8 cellular contexts compared by ENCODE assay signal in genomic region chr22:20299736-20300136, GRCh38. TPM values are rescaled to one million over a fixed set of nuclear protein-coding genes. Genes with fewer than 3 reads are reported as not detected.
DNase-seq lines count a peak whose midpoint lies in the region; ATAC-seq and TF ChIP-seq lines count a peak whose summit lies in the region.

No MANE protein-coding gene starts in this region.

- DNase-seq in Calu3 (no peak), hepatocyte (ENCODE audit: low spot score) (peak; percentile 66), middle frontal gyrus (ENCODE audit: extremely low spot score, low spot score) (no peak), superior temporal gyrus (ENCODE audit: extremely low spot score) (no peak), AML-193 (lab: John Stamatoyannopoulos, UW) (no peak)
- DNase-seq in activated T-helper 1 cell treated with anti-CD3 and anti-CD28 coated beads, Interleukin-12 subunit alpha, Interleukin-12 subunit beta, Interleukin-2, Interleukin-4 antibody, amounts not matched to agents 30 ng/mL and 10 ng/mL and 1 ng/mL, durations not matched to agents 14 hours and 24 hours and 36 hours (ENCODE audit: low spot score) = no peak
- no peak for DNase-seq in stimulated activated effector memory CD8-positive, alpha-beta T cell treated with anti-CD3 and anti-CD28 coated beads, Interleukin-12 subunit alpha, Interleukin-12 subunit beta, amount 100 ng/mL, for 72 hours (ENCODE audit: low spot score in 2 of 2)

- H3K4me1 ChIP-seq in hepatocyte (ENCODE audit: insufficient read depth) = peaks cover 13% of the 10 kb centered on the region

- no peak overlapping the region for H3K27ac ChIP-seq in hepatocyte

- no peak overlapping the region for H2AFZ ChIP-seq in hepatocyte

- under 1% methylated on average over 38 of the region's 54 CpGs for WGBS in hepatocyte (ENCODE audit: low lambda C conversion rate, missing lambda C conversion rate)

- peaks cover 26% of the 10 kb centered on the region for H3K36me3 Mint-ChIP-seq in Calu3 (ENCODE audit: insufficient read depth, unreplicated experiment)
- H3K36me3 Mint-ChIP-seq in activated T-helper 1 cell treated with anti-CD3 and anti-CD28 coated beads, Interleukin-12 subunit alpha, Interleukin-12 subunit beta, Interleukin-2, Interleukin-4 antibody, amounts not matched to agents 30 ng/mL and 10 ng/mL and 1 ng/mL, durations not matched to agents 14 hours and 24 hours and 36 hours (ENCODE audit: low read depth) = no peaks in the 10 kb centered on the region
- H3K36me3 Mint-ChIP-seq in stimulated activated effector memory CD8-positive, alpha-beta T cell treated with anti-CD3 and anti-CD28 coated beads, Interleukin-12 subunit alpha, Interleukin-12 subunit beta, amount 100 ng/mL, for 72 hours = peaks cover 6% of the 10 kb centered on the region

- peak overlapping the region; percentile 36 for H3K4me3 ChIP-seq in hepatocyte

- H3K27me3 Mint-ChIP-seq in Calu3 (ENCODE audit: unreplicated experiment) = peaks cover 81% of the 10 kb centered on the region
- peaks cover 6% of the 10 kb centered on the region for H3K27me3 Mint-ChIP-seq in activated T-helper 1 cell treated with anti-CD3 and anti-CD28 coated beads, Interleukin-12 subunit alpha, Interleukin-12 subunit beta, Interleukin-2, Interleukin-4 antibody, amounts not matched to agents 30 ng/mL and 10 ng/mL and 1 ng/mL, durations not matched to agents 14 hours and 24 hours and 36 hours (ENCODE audit: insufficient read depth)

- intact Hi-C loops in Calu3 (cut with micrococcal nuclease; ENCODE audit: unreplicated experiment) = no loop called here
- intact Hi-C loops in activated T-helper 1 cell treated with anti-CD3 and anti-CD28 coated beads, Interleukin-12 subunit alpha, Interleukin-12 subunit beta, Interleukin-2, Interleukin-4 antibody, amounts not matched to agents 30 ng/mL and 10 ng/mL and 1 ng/mL, durations not matched to agents 14 hours and 24 hours and 36 hours (cut with micrococcal nuclease) = loop anchor here (1.0 kb wide), 4 partner anchors 21 to 278 kb away; partner anchors contain the start of genes DGCR6L, RTN4R and TANGO2

- no peaks in the 10 kb centered on the region for H3K9me3 ChIP-seq in hepatocyte (ENCODE audit: low read depth)

- peak; percentile 24 for ATAC-seq in HG03432 (IDR thresholded peaks at IDR 0.05; ENCODE audit: unreplicated experiment)
- ATAC-seq in stimulated activated effector memory CD8-positive, alpha-beta T cell treated with anti-CD3 and anti-CD28 coated beads, Interleukin-12 subunit alpha, Interleukin-12 subunit beta, amount 100 ng/mL, for 72 hours = peak; percentile 61

- CTCF ChIA-PET in Calu3 (lab: Charles Lee) = no interaction called here

- no peak overlapping the region for H3K27ac Mint-ChIP-seq in Calu3 (ENCODE audit: unreplicated experiment)
- H3K27ac Mint-ChIP-seq in activated T-helper 1 cell treated with anti-CD3 and anti-CD28 coated beads, Interleukin-12 subunit alpha, Interleukin-12 subunit beta, Interleukin-2, Interleukin-4 antibody, amounts not matched to agents 30 ng/mL and 10 ng/mL and 1 ng/mL, durations not matched to agents 14 hours and 24 hours and 36 hours = no peak overlapping the region
- H3K27ac Mint-ChIP-seq in stimulated activated effector memory CD8-positive, alpha-beta T cell treated with anti-CD3 and anti-CD28 coated beads, Interleukin-12 subunit alpha, Interleukin-12 subunit beta, amount 100 ng/mL, for 72 hours = no peak overlapping the region

- H3K36me3 ChIP-seq in hepatocyte (replicated peaks; ENCODE audit: insufficient read depth, low read depth) = no peaks in the 10 kb centered on the region

- no TSS peak for BruUV-seq in Calu3 (replicated peaks; lab: Mats Ljungman, UMichigan)

- peaks cover 15% of the 10 kb centered on the region for H3K4me1 Mint-ChIP-seq in Calu3 (ENCODE audit: low read depth, unreplicated experiment)
- H3K4me1 Mint-ChIP-seq in activated T-helper 1 cell treated with anti-CD3 and anti-CD28 coated beads, Interleukin-12 subunit alpha, Interleukin-12 subunit beta, Interleukin-2, Interleukin-4 antibody, amounts not matched to agents 30 ng/mL and 10 ng/mL and 1 ng/mL, durations not matched to agents 14 hours and 24 hours and 36 hours (ENCODE audit: low read depth) = no peaks in the 10 kb centered on the region
- H3K4me1 Mint-ChIP-seq in stimulated activated effector memory CD8-positive, alpha-beta T cell treated with anti-CD3 and anti-CD28 coated beads, Interleukin-12 subunit alpha, Interleukin-12 subunit beta, amount 100 ng/mL, for 72 hours = peaks cover 21% of the 10 kb centered on the region

- peak overlapping the region; percentile 83 for H3K4me3 Mint-ChIP-seq in Calu3 (ENCODE audit: low read depth, unreplicated experiment)
- peak overlapping the region; percentile 73 for H3K4me3 Mint-ChIP-seq in activated T-helper 1 cell treated with anti-CD3 and anti-CD28 coated beads, Interleukin-12 subunit alpha, Interleukin-12 subunit beta, Interleukin-2, Interleukin-4 antibody, amounts not matched to agents 30 ng/mL and 10 ng/mL and 1 ng/mL, durations not matched to agents 14 hours and 24 hours and 36 hours
- peak overlapping the region; percentile 67 for H3K4me3 Mint-ChIP-seq in stimulated activated effector memory CD8-positive, alpha-beta T cell treated with anti-CD3 and anti-CD28 coated beads, Interleukin-12 subunit alpha, Interleukin-12 subunit beta, amount 100 ng/mL, for 72 hours

- no peaks in the 10 kb centered on the region for H3K79me2 ChIP-seq in hepatocyte

- H3K9me2 ChIP-seq in hepatocyte (replicated peaks; ENCODE audit: insufficient read depth) = no peaks in the 10 kb centered on the region

- TF ChIP-seq CTCF in Calu3 (IDR thresholded peaks at IDR 0.05; ENCODE audit: unreplicated experiment) (no peak), hepatocyte (IDR thresholded peaks at IDR 0.05; ENCODE audit: poor library complexity) (no peak)

- H3K27me3 ChIP-seq in hepatocyte = peaks cover 3% of the 10 kb centered on the region

- peak overlapping the region; percentile 100 for H3K4me2 ChIP-seq in hepatocyte

- H3K9me3 Mint-ChIP-seq in Calu3 (ENCODE audit: low read depth, unreplicated experiment) = no peaks in the 10 kb centered on the region
- H3K9me3 Mint-ChIP-seq in activated T-helper 1 cell treated with anti-CD3 and anti-CD28 coated beads, Interleukin-12 subunit alpha, Interleukin-12 subunit beta, Interleukin-2, Interleukin-4 antibody, amounts not matched to agents 30 ng/mL and 10 ng/mL and 1 ng/mL, durations not matched to agents 14 hours and 24 hours and 36 hours = no peaks in the 10 kb centered on the region
- no peaks in the 10 kb centered on the region for H3K9me3 Mint-ChIP-seq in stimulated activated effector memory CD8-positive, alpha-beta T cell treated with anti-CD3 and anti-CD28 coated beads, Interleukin-12 subunit alpha, Interleukin-12 subunit beta, amount 100 ng/mL, for 72 hours

- H4K20me1 ChIP-seq in hepatocyte (ENCODE audit: insufficient read depth, poor library complexity, severe bottlenecking) = no peaks in the 10 kb centered on the region

RNA-seq across cellular contexts. Expression of gene DGCR6L, which starts 20.1 kb away (rescaled TPM):
- total RNA-seq in Calu3 (2022) = 35.0 and 39.6 TPM in 2 replicates
- 35.5 and 40.6 TPM in 2 replicates for total RNA-seq in activated T-helper 1 cell treated with anti-CD3 and anti-CD28 coated beads, Interleukin-12 subunit alpha, Interleukin-12 subunit beta, Interleukin-2, Interleukin-4 antibody, amounts not matched to agents 30 ng/mL and 10 ng/mL and 1 ng/mL, durations not matched to agents 14 hours and 24 hours and 36 hours
- 49.8 and 55.1 TPM in 2 replicates for total RNA-seq in hepatocyte
- 93.4 and 99.0 TPM in 2 replicates for polyA plus RNA-seq in hepatocyte

RNA-seq across cellular contexts. Expression of gene RTN4R, which starts 31.6 kb away (rescaled TPM):
- 4.1 and 4.2 TPM in 2 replicates for total RNA-seq in Calu3 (2022)
- 1.7 and 1.9 TPM in 2 replicates for total RNA-seq in activated T-helper 1 cell treated with anti-CD3 and anti-CD28 coated beads, Interleukin-12 subunit alpha, Interleukin-12 subunit beta, Interleukin-2, Interleukin-4 antibody, amounts not matched to agents 30 ng/mL and 10 ng/mL and 1 ng/mL, durations not matched to agents 14 hours and 24 hours and 36 hours
- 7.9 and 12.8 TPM in 2 replicates for total RNA-seq in hepatocyte
- polyA plus RNA-seq in hepatocyte = 16.9 and 18.9 TPM in 2 replicates
